18 cellular contexts compared by ENCODE assay signal in the genomic region with DNA sequence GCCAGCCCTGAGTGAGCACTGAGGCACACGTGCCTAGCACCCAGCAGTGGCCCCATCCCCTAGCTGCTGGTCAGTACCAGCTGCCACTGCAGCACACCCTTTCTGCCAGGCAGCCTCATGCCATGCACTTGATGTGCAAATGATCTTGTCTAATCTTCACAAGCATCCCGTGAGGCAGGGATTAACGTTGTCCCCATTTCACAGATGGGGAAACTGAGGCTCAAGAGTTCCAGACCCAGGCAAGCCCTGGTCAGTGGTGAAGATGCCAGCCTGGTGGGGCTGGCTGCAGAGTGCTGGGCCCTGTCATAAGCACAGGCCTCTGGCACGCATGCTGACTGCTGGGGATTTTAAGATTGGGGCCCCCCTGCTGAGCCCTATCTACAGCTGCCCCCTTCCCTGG. TPM values are rescaled to one million over a fixed set of nuclear protein-coding genes. Genes with fewer than 3 reads are reported as not detected.
DNase-seq lines count a peak whose midpoint lies in the region; ATAC-seq, FAIRE-seq and TF ChIP-seq lines count a peak whose summit lies in the region.
"Had no signal": no experiment of that assay in that cellular context is flagged by ENCODE, and none has a peak within 500 bp of the region (broad histone marks: within the 10 kb centered on the region; RNA-seq: fewer than 3 reads in every experiment).

No MANE protein-coding gene starts in this region.

- in situ Hi-C loops in HepG2 (cut with HindIII; ENCODE audit: extremely low pct_ligation_motif_present, low pct_unique_long_range_greater_than_20kb): no loop called here

- H3K9me3 Mint-ChIP-seq in T-cell (no peaks in the 10 kb centered on the region), immature natural killer cell (no peaks in the 10 kb centered on the region)
- H3K9me3 Mint-ChIP-seq in stimulated activated effector memory CD8-positive, alpha-beta T cell treated with anti-CD3 and anti-CD28 coated beads, Interleukin-12 subunit alpha, Interleukin-12 subunit beta, amount 100 ng/mL, for 72 hours: no peaks in the 10 kb centered on the region

- H3K27ac Mint-ChIP-seq in T-cell (peak overlapping the region; percentile 88 to 91), immature natural killer cell (peak overlapping the region in 5 of 6 donors; percentile 37 to 80 (median 72))
- H3K27ac Mint-ChIP-seq in stimulated activated effector memory CD8-positive, alpha-beta T cell treated with anti-CD3 and anti-CD28 coated beads, Interleukin-12 subunit alpha, Interleukin-12 subunit beta, amount 100 ng/mL, for 72 hours: peak overlapping the region; percentile 90

- H3K27me3 Mint-ChIP-seq in T-cell (no peaks in the 10 kb centered on the region), immature natural killer cell (ENCODE audit: low read depth in 3 of 3) (peaks cover 3% of the 10 kb centered on the region in 3 donors)

- ATAC-seq in HepG2 (no peak), right lobe of liver (no peak), T-cell (replicated peaks in 1 of 4) (no peak), GM21825 (IDR thresholded peaks at IDR 0.05; ENCODE audit: unreplicated experiment) (no peak), lower lobe of right lung (no peak)
- ATAC-seq in stimulated activated effector memory CD8-positive, alpha-beta T cell treated with anti-CD3 and anti-CD28 coated beads, Interleukin-12 subunit alpha, Interleukin-12 subunit beta, amount 100 ng/mL, for 72 hours: no peak

- no peaks in the 10 kb centered on the region for H3K36me3 Mint-ChIP-seq in T-cell
- H3K36me3 Mint-ChIP-seq in immature natural killer cell: no peaks in the 10 kb centered on the region
- H3K36me3 Mint-ChIP-seq in stimulated activated effector memory CD8-positive, alpha-beta T cell treated with anti-CD3 and anti-CD28 coated beads, Interleukin-12 subunit alpha, Interleukin-12 subunit beta, amount 100 ng/mL, for 72 hours: no peaks in the 10 kb centered on the region

- H3K27ac ChIP-seq in HepG2 (ENCODE audit: extremely low read length, insufficient read depth, low read length): no peak overlapping the region
- no peak overlapping the region for H3K27ac ChIP-seq in right lobe of liver
- H3K27ac ChIP-seq in lower lobe of right lung: no peak overlapping the region
- H3K27ac ChIP-seq: PC-9 had no signal

- intact Hi-C loops in HepG2 (cut with micrococcal nuclease; ENCODE audit: unreplicated experiment): loop anchor here (2.0 kb wide), 1 partner anchor 465 kb away; no protein-coding TSS in a partner anchor
- intact Hi-C loops in right lobe of liver (cut with DNase I): loop anchor here in 1 of 2 donors (5.0 kb wide), 1 partner anchor 462 kb away; no protein-coding TSS in a partner anchor
- intact Hi-C loops in lower lobe of right lung (cut with DNase I): loop anchor here (5.0 to 10.0 kb wide), 2 partner anchors 362 to 449 kb away; a partner anchor contains a TSS

- no peak overlapping the region for H3K4me2 ChIP-seq in HepG2 (ENCODE audit: low read depth, low read length)
- H3K4me2 ChIP-seq: PC-9 had no signal

- no peak for TF ChIP-seq RAD21 in HepG2 (CRISPR knock-in tag; IDR thresholded peaks at IDR 0.05)

- no peak for DNase-seq in HepG2 (ENCODE audit: low spot score)
- DNase-seq in right lobe of liver: no peak
- no peak for DNase-seq in T-cell
- no peak for DNase-seq in immature natural killer cell
- no peak for DNase-seq in stimulated activated effector memory CD8-positive, alpha-beta T cell treated with anti-CD3 and anti-CD28 coated beads, Interleukin-12 subunit alpha, Interleukin-12 subunit beta, amount 100 ng/mL, for 72 hours (ENCODE audit: low spot score in 2 of 2)
- DNase-seq in lower lobe of right lung: no peak
- DNase-seq: DMS79, Karpas-422, MM.1S, NCI-H1105 treated with DMSO at 0.1 percent for 48 hours, NCI-H187, PC-9, Right ventricle myocardium superior had no signal

- peaks cover 31% of the 10 kb centered on the region for H3K4me1 ChIP-seq in HepG2 (ENCODE audit: insufficient read depth, low read length)
- H3K4me1 ChIP-seq in right lobe of liver: peaks cover 0 to 21% (median 9%) of the 10 kb centered on the region in 4 donors
- peaks cover 40% of the 10 kb centered on the region for H3K4me1 ChIP-seq in lower lobe of right lung

- TF ChIP-seq CTCF in HepG2 (CRISPR knock-in tag; IDR thresholded peaks at IDR 0.05) (no peak), right lobe of liver (IDR thresholded peaks at IDR 0.05) (no peak), lower lobe of right lung (IDR thresholded peaks at IDR 0.05) (no peak)

- H3K9me3 ChIP-seq in HepG2 (ENCODE audit: low read length) (no peaks in the 10 kb centered on the region), right lobe of liver (no peaks in the 10 kb centered on the region), lower lobe of right lung (no peaks in the 10 kb centered on the region)
- H3K9me3 ChIP-seq: BLaER1 treated with 17β-estradiol and CSF1 and Interleukin-3, amounts not matched to agents 10 nM and 100 nM; HAP-1 had no signal

- H3K36me3 ChIP-seq in HepG2 (replicated peaks in 1 of 2; ENCODE audit: control insufficient read depth in 1 of 2, insufficient read depth in 2 of 2, low read length in 2 of 2) (no peaks in the 10 kb centered on the region), right lobe of liver (no peaks in the 10 kb centered on the region), lower lobe of right lung (no peaks in the 10 kb centered on the region)
- H3K36me3 ChIP-seq: HAP-1 had no signal

- H3K27me3 ChIP-seq in HepG2 (ENCODE audit: control insufficient read depth in 1 of 2, insufficient read depth in 2 of 2, low read length in 2 of 2) (peaks cover 1 to 12% of the 10 kb centered on the region in 2 experiments; a peak in 4 of 5 replicates), right lobe of liver (no peaks in the 10 kb centered on the region), lower lobe of right lung (ENCODE audit: low read depth) (no peaks in the 10 kb centered on the region)
- H3K27me3 ChIP-seq: BLaER1 treated with 17β-estradiol and CSF1 and Interleukin-3, amounts not matched to agents 10 nM and 100 nM had no signal

- CTCF ChIA-PET in HepG2 (lab: Yijun Ruan, JAX; ENCODE audit: low intra/inter-chr PET ratio, low total read pairs): interaction anchor here (8.6 kb wide), 1 partner anchor 361 kb away, joined by 148 read pairs; no protein-coding TSS in a partner anchor
- CTCF ChIA-PET in T-cell (lab: Charles Lee): no interaction called here

- TF ChIP-seq POLR2A in HepG2 (IDR thresholded peaks at IDR 0.05; ENCODE audit: insufficient read depth in 1 of 2, low read depth in 2 of 2, low read length in 2 of 2) (no peak), right lobe of liver (IDR thresholded peaks at IDR 0.05) (no peak)

- no peak overlapping the region for H3K9ac ChIP-seq in HepG2 (ENCODE audit: insufficient read depth, low read depth, low read length)

- WGBS in HepG2 (ENCODE audit: low lambda C conversion rate): 100% methylated on average over 1 of the region's 4 CpGs
- 88% methylated on average over 1 of the region's 4 CpGs for WGBS in right lobe of liver (ENCODE audit: insufficient coverage, low coverage, low lambda C conversion rate, missing lambda C conversion rate)

- peaks cover 29 to 42% (median 35%) of the 10 kb centered on the region in 3 donors for H3K4me1 Mint-ChIP-seq in T-cell
- peaks cover 38 to 40% of the 10 kb centered on the region in 2 donors for H3K4me1 Mint-ChIP-seq in immature natural killer cell
- H3K4me1 Mint-ChIP-seq in stimulated activated effector memory CD8-positive, alpha-beta T cell treated with anti-CD3 and anti-CD28 coated beads, Interleukin-12 subunit alpha, Interleukin-12 subunit beta, amount 100 ng/mL, for 72 hours: peaks cover 31% of the 10 kb centered on the region

- no peaks in the 10 kb centered on the region for H3K79me2 ChIP-seq in HepG2 (ENCODE audit: insufficient read depth, low read length)

- POLR2A ChIA-PET in HepG2 (lab: Yijun Ruan, JAX): no interaction called here
- POLR2A ChIA-PET in T-cell (lab: Charles Lee): no interaction called here

- no TSS peak for BruUV-seq in HepG2 (replicated peaks; lab: Mats Ljungman, UMichigan)

- H3K4me3 Mint-ChIP-seq in T-cell (peak overlapping the region in 1 of 3 donors; percentile 36), immature natural killer cell (peak overlapping the region in 2 of 5 donors; percentile 18 to 30)
- no peak overlapping the region for H3K4me3 Mint-ChIP-seq in stimulated activated effector memory CD8-positive, alpha-beta T cell treated with anti-CD3 and anti-CD28 coated beads, Interleukin-12 subunit alpha, Interleukin-12 subunit beta, amount 100 ng/mL, for 72 hours

- TF ChIP-seq EP300 in HepG2 (IDR thresholded peaks at IDR 0.05; ENCODE audit: low read depth in 2 of 2, low read length in 2 of 2) (no peak), HepG2 (CRISPR knock-in tag; IDR thresholded peaks at IDR 0.05; ENCODE audit: borderline replicate concordance) (no peak)

- FAIRE-seq in HepG2 (lab: Jason Lieb, UNC): no peak
- FAIRE-seq: G401.6, GM12891 had no signal

- no peaks in the 10 kb centered on the region for H4K20me1 ChIP-seq in HepG2 (ENCODE audit: insufficient read depth, low read length)

- H2AFZ ChIP-seq in HepG2 (ENCODE audit: low read length): no peak overlapping the region
- H2AFZ ChIP-seq: PC-9 had no signal

- H3K4me3 ChIP-seq in HepG2 (replicated peaks in 1 of 3; ENCODE audit: insufficient read depth in 1 of 3, low read depth in 2 of 3, low read length in 3 of 3) (no peak overlapping the region), right lobe of liver (no peak overlapping the region), lower lobe of right lung (no peak overlapping the region)
- H3K4me3 ChIP-seq: HAP-1, PC-9 had no signal

RNA-seq across cellular contexts. Expression of a gene that starts 8.4 kb away (rescaled TPM):
- total RNA-seq in HepG2 (2016; rRNA removed; fragmentation: Illumina TruSeq; extraction: Trizol) (not detected in 2 replicates), right lobe of liver (1 to 10 TPM; 2.2 to 8.0 (median 3.6) TPM), T-cell (1 to 10 TPM; 2.1 to 7.0 (median 5.3) TPM), lower lobe of right lung (39.5 TPM)
- not detected in 2 replicates for total RNA-seq in HepG2 (2016; cell fraction: cytosol; rRNA removed; fragmentation: Illumina TruSeq; extraction: Trizol; ENCODE audit: low read depth)
- not detected in 2 replicates for total RNA-seq in HepG2 (2016; cell fraction: insoluble cytoplasmic fraction; rRNA removed; fragmentation: Illumina TruSeq; extraction: Trizol)
- total RNA-seq in HepG2 (2016; cell fraction: membrane; rRNA removed; fragmentation: Illumina TruSeq; extraction: Trizol): not detected in 2 replicates
- not detected in 2 replicates for total RNA-seq in HepG2 (2016; cell fraction: nucleus; rRNA removed; fragmentation: Illumina TruSeq; extraction: Trizol)
- polyA plus RNA-seq in HepG2 (2011; rRNA removed) (not detected in 2 replicates), immature natural killer cell (under 1 TPM in 1 of 3 donors, not detected in 2; 0.24 TPM)
- polyA plus RNA-seq in HepG2 (2011; cell fraction: cytosol; rRNA removed): not detected in 2 replicates
- polyA plus RNA-seq in HepG2 (2011; cell fraction: nucleus; rRNA removed): 0.10 and 0.23 TPM in 2 replicates
- not detected in 2 replicates for polyA plus RNA-seq in HepG2 (2012)
- polyA plus RNA-seq in HepG2 (2016; cell fraction: cytosol; fragmentation: Illumina TruSeq; extraction: Trizol; ENCODE audit: low read depth): not detected in 2 replicates
- not detected in 2 replicates for polyA plus RNA-seq in HepG2 (2016; cell fraction: insoluble cytoplasmic fraction; fragmentation: Illumina TruSeq; extraction: Trizol; ENCODE audit: low read depth)
- not detected in 2 replicates for polyA plus RNA-seq in HepG2 (2016; cell fraction: membrane; fragmentation: Illumina TruSeq; extraction: Trizol; ENCODE audit: low read depth)
- polyA plus RNA-seq in HepG2 (2016; cell fraction: nucleus; fragmentation: Illumina TruSeq; extraction: Trizol; ENCODE audit: insufficient read depth, low read depth): not detected in 2 replicates
- 17.4 TPM in 1 of 2 replicates, not detected in the other for polyA minus RNA-seq in HepG2 (2011; rRNA and poly(A)+ RNA removed; ENCODE audit: low replicate concordance)
- polyA minus RNA-seq in HepG2 (2011; cell fraction: cytosol; rRNA and poly(A)+ RNA removed): 0.30 and 0.70 TPM in 2 replicates
- 0.52 TPM in 1 of 2 replicates, not detected in the other for polyA minus RNA-seq in HepG2 (2011; cell fraction: nucleus; rRNA and poly(A)+ RNA removed)

RNA-seq across cellular contexts. Expression of a gene that starts 35.3 kb away (rescaled TPM):
- total RNA-seq in HepG2 (2016; rRNA removed; fragmentation: Illumina TruSeq; extraction: Trizol): 0.36 and 0.55 TPM in 2 replicates
- 0.40 TPM in 1 of 2 replicates, not detected in the other for total RNA-seq in HepG2 (2016; cell fraction: cytosol; rRNA removed; fragmentation: Illumina TruSeq; extraction: Trizol; ENCODE audit: low read depth)
- 0.27 and 0.56 TPM in 2 replicates for total RNA-seq in HepG2 (2016; cell fraction: insoluble cytoplasmic fraction; rRNA removed; fragmentation: Illumina TruSeq; extraction: Trizol)
- 0.31 and 0.65 TPM in 2 replicates for total RNA-seq in HepG2 (2016; cell fraction: membrane; rRNA removed; fragmentation: Illumina TruSeq; extraction: Trizol)
- total RNA-seq in HepG2 (2016; cell fraction: nucleus; rRNA removed; fragmentation: Illumina TruSeq; extraction: Trizol): not detected in 2 replicates
- polyA plus RNA-seq in HepG2 (2011; rRNA removed): 0.78 and 1.5 TPM in 2 replicates
- polyA plus RNA-seq in HepG2 (2011; cell fraction: cytosol; rRNA removed): 2.2 and 3.8 TPM in 2 replicates
- polyA plus RNA-seq in HepG2 (2011; cell fraction: nucleus; rRNA removed): 3.7 and 3.9 TPM in 2 replicates
- 1.5 and 2.9 TPM in 2 replicates for polyA plus RNA-seq in HepG2 (2012)
- 1.1 and 1.5 TPM in 2 replicates for polyA plus RNA-seq in HepG2 (2016; cell fraction: cytosol; fragmentation: Illumina TruSeq; extraction: Trizol; ENCODE audit: low read depth)
- polyA plus RNA-seq in HepG2 (2016; cell fraction: insoluble cytoplasmic fraction; fragmentation: Illumina TruSeq; extraction: Trizol; ENCODE audit: low read depth): 2.2 and 2.4 TPM in 2 replicates
- 1.2 and 1.5 TPM in 2 replicates for polyA plus RNA-seq in HepG2 (2016; cell fraction: membrane; fragmentation: Illumina TruSeq; extraction: Trizol; ENCODE audit: low read depth)
- 2.0 and 2.5 TPM in 2 replicates for polyA plus RNA-seq in HepG2 (2016; cell fraction: nucleus; fragmentation: Illumina TruSeq; extraction: Trizol; ENCODE audit: insufficient read depth, low read depth)
- polyA minus RNA-seq in HepG2 (2011; rRNA and poly(A)+ RNA removed; ENCODE audit: low replicate concordance): 1.2 and 12.9 TPM in 2 replicates
- polyA minus RNA-seq in HepG2 (2011; cell fraction: cytosol; rRNA and poly(A)+ RNA removed): 0.88 and 1.4 TPM in 2 replicates
- 0.64 and 0.87 TPM in 2 replicates for polyA minus RNA-seq in HepG2 (2011; cell fraction: nucleus; rRNA and poly(A)+ RNA removed)
- 10 to 100 TPM in 2 of 6 experiments, 1 to 10 TPM in 1, under 1 TPM in 2, not detected in 1; 0.51 to 12.7 (median 5.9) TPM for total RNA-seq in right lobe of liver
- total RNA-seq in T-cell: 1 to 10 TPM in 1 of 5 donors, under 1 TPM in 4; 0.65 to 1.3 (median 0.79) TPM
- under 1 TPM in 1 of 3 donors, not detected in 2; 0.27 TPM for polyA plus RNA-seq in immature natural killer cell
- 7.2 TPM for total RNA-seq in lower lobe of right lung
